In genomic region chr17:66348605-66349165, GRCh38 we compare ENCODE assay signal across 9 cellular contexts. TPM values are rescaled to one million over a fixed set of nuclear protein-coding genes. Genes with fewer than 3 reads are reported as not detected.
DNase-seq lines count a peak whose midpoint lies in the region; ATAC-seq and TF ChIP-seq lines count a peak whose summit lies in the region.
"Had no signal": no experiment of that assay in that cellular context is flagged by ENCODE, and none has a peak within 500 bp of the region (broad histone marks: within the 10 kb centered on the region; RNA-seq: fewer than 3 reads in every experiment).

No MANE protein-coding gene starts in this region.

- H3K4me3 Mint-ChIP-seq in activated CD4-positive, alpha-beta memory T cell treated with anti-CD3 and anti-CD28 coated beads for 36 hours, result no peak overlapping the region

- peak overlapping the region; percentile 47 for H3K27ac Mint-ChIP-seq in activated CD4-positive, alpha-beta memory T cell treated with anti-CD3 and anti-CD28 coated beads for 36 hours

- H3K4me1 Mint-ChIP-seq in activated CD4-positive, alpha-beta memory T cell treated with anti-CD3 and anti-CD28 coated beads for 36 hours (ENCODE audit: low read depth), result peaks cover 78% of the 10 kb centered on the region

- no peaks in the 10 kb centered on the region for H3K36me3 ChIP-seq in suprapubic skin

- intact Hi-C loops in activated CD4-positive, alpha-beta memory T cell treated with anti-CD3 and anti-CD28 coated beads for 36 hours (cut with micrococcal nuclease), result loop anchor here (2.0 to 5.0 kb wide), 3 partner anchors 18 to 50 kb away; no protein-coding TSS in a partner anchor

- TF ChIP-seq EP300 in suprapubic skin (IDR thresholded peaks at IDR 0.05), result no peak

- ATAC-seq in HG03521 (IDR thresholded peaks at IDR 0.05; ENCODE audit: unreplicated experiment) (no peak), HG03108 (IDR thresholded peaks at IDR 0.05; ENCODE audit: unreplicated experiment) (no peak)

- no peak for TF ChIP-seq CTCF in suprapubic skin (IDR thresholded peaks at IDR 0.05)

- no peaks in the 10 kb centered on the region for H3K27me3 ChIP-seq in suprapubic skin

- CTCF ChIA-PET in activated CD4-positive, alpha-beta memory T cell treated with anti-CD3 and anti-CD28 coated beads for 36 hours (lab: Charles Lee), result interaction anchor here (0.6 to 1.6 kb wide), 3 partner anchors 11 to 218 kb away, joined by 3 read pairs; no protein-coding TSS in a partner anchor

- no peak overlapping the region for H3K4me3 ChIP-seq in suprapubic skin

- peaks cover 5% of the 10 kb centered on the region for H3K36me3 Mint-ChIP-seq in activated CD4-positive, alpha-beta memory T cell treated with anti-CD3 and anti-CD28 coated beads for 36 hours

- peaks cover 5% of the 10 kb centered on the region for H3K4me1 ChIP-seq in suprapubic skin

- no peaks in the 10 kb centered on the region for H3K9me3 ChIP-seq in suprapubic skin

- POLR2A ChIA-PET in activated CD4-positive, alpha-beta memory T cell treated with anti-CD3 and anti-CD28 coated beads for 36 hours (lab: Charles Lee), result interaction anchor here (1.2 kb wide), 1 partner anchor 44 kb away, joined by 3 read pairs; no protein-coding TSS in a partner anchor

- H3K27me3 Mint-ChIP-seq in activated CD4-positive, alpha-beta memory T cell treated with anti-CD3 and anti-CD28 coated beads for 36 hours, result no peaks in the 10 kb centered on the region

- H3K27ac ChIP-seq in suprapubic skin, result no peak overlapping the region
- H3K27ac ChIP-seq: HL-60 had no signal

- no peaks in the 10 kb centered on the region for H3K9me3 Mint-ChIP-seq in activated CD4-positive, alpha-beta memory T cell treated with anti-CD3 and anti-CD28 coated beads for 36 hours

- no peak for TF ChIP-seq POLR2A in suprapubic skin (IDR thresholded peaks at IDR 0.05)

- 54% methylated on average over 4 of the region's 4 CpGs for WGBS in suprapubic skin

- DNase-seq in CD1c-positive myeloid dendritic cell (ENCODE audit: extremely low spot score) (peak; percentile 17), HUDEP-2 (lab: John Stamatoyannopoulos, UW; ENCODE audit: unreplicated experiment in 76 of 76) (peak in 48 of 76 experiments; percentile 2 to 74 (median 42)), kidney glomerular epithelial cell (lab: John Stamatoyannopoulos, UW) (peak; percentile 81), suprapubic skin (ENCODE audit: low spot score in 2 of 2) (no peak), retina (no peak)
- peak; percentile 58 for DNase-seq in activated CD4-positive, alpha-beta memory T cell treated with anti-CD3 and anti-CD28 coated beads for 36 hours

RNA-seq across cellular contexts. Expression of gene PRKCA, which starts 46.3 kb away (rescaled TPM):
- total RNA-seq in activated CD4-positive, alpha-beta memory T cell treated with anti-CD3 and anti-CD28 coated beads for 36 hours, result 10 to 100 TPM; 75.1 to 78.5 TPM
- total RNA-seq in suprapubic skin, result 10 to 100 TPM in 3 of 4 donors, 1 to 10 TPM in 1; 9.8 to 25.6 (median 12.2) TPM

Comparison
In these comparisons a context has a peak if more than half of its experiments do, and no peak if none do; other contexts are left out.
1. DNase-seq: peak in CD1c-positive myeloid dendritic cell (single experiment), HUDEP-2 (48 of 76), activated CD4-positive, alpha-beta memory T cell treated with anti-CD3 and anti-CD28 coated beads for 36 hours (single experiment) and kidney glomerular epithelial cell (single experiment); none in suprapubic skin (0 of 2) and retina (single experiment).